In genomic region chr14:103519043-103519836, GRCh38 we compare ENCODE assay signal across 8 cellular contexts. TPM values are rescaled to one million over a fixed set of nuclear protein-coding genes. Genes with fewer than 3 reads are reported as not detected.
A peak's percentile ranks its signal among the peaks of the same experiment; 100 is the strongest.
DNase-seq lines count a peak whose midpoint lies in the region; ATAC-seq and TF ChIP-seq lines count a peak whose summit lies in the region.
"Had no signal": no experiment of that assay in that cellular context is flagged by ENCODE, and none has a peak within 500 bp of the region (broad histone marks: within the 10 kb centered on the region; RNA-seq: fewer than 3 reads in every experiment).

No MANE protein-coding gene starts in this region.

- intact Hi-C loops in esophagus squamous epithelium (cut with DNase I) (no loop called here), sciatic nerve (cut with DNase I) (loop anchor here (2.0 kb wide), 1 partner anchor 28 kb away; no protein-coding TSS in a partner anchor)

- H3K36me3 ChIP-seq in esophagus squamous epithelium, result no peaks in the 10 kb centered on the region
- H3K36me3 ChIP-seq: SJCRH30 had no signal

- TF ChIP-seq POLR2A in esophagus squamous epithelium (IDR thresholded peaks at IDR 0.05), result no peak

- DNase-seq in GM10266 (ENCODE audit: extremely low spot score) (peak; percentile 46), OCI-M1 (lab: John Stamatoyannopoulos, UW) (peak; percentile 63), esophagus squamous epithelium (lab: John Stamatoyannopoulos, UW) (no peak), sciatic nerve (ENCODE audit: low spot score) (no peak), HuH-7.5 (ENCODE audit: low spot score) (no peak), NCI-H1436 treated with DMSO at 0.1 percent for 48 hours (lab: John Stamatoyannopoulos, UW) (no peak)

- H3K27me3 ChIP-seq in esophagus squamous epithelium, result peaks cover 0 to 30% (median 0%) of the 10 kb centered on the region in 4 donors
- H3K27me3 ChIP-seq: SJCRH30 had no signal

- TF ChIP-seq CTCF in GM10266 (IDR thresholded peaks at IDR 0.05; ENCODE audit: control insufficient read depth, insufficient read depth, low read depth, missing control alignments) (no peak), esophagus squamous epithelium (IDR thresholded peaks at IDR 0.05) (no peak)

- no peaks in the 10 kb centered on the region for H3K9me3 ChIP-seq in esophagus squamous epithelium
- H3K9me3 ChIP-seq: SJCRH30 had no signal

- no peak overlapping the region for H3K4me3 ChIP-seq in esophagus squamous epithelium
- H3K4me3 ChIP-seq: SJCRH30 had no signal

- H3K4me1 ChIP-seq in esophagus squamous epithelium, result peaks cover 42 to 88% (median 52%) of the 10 kb centered on the region in 3 donors

- peak; percentile 20 for ATAC-seq in sciatic nerve
- no peak for ATAC-seq in HG02798 (IDR thresholded peaks at IDR 0.05; ENCODE audit: poor library complexity, unreplicated experiment)

- WGBS in esophagus squamous epithelium, 2 donors, result 29 to 34% methylated on average over 4 to 8 of the region's 13 CpGs

- peak overlapping the region; percentile 18 to 93 (median 84) for H3K27ac ChIP-seq in esophagus squamous epithelium
- H3K27ac ChIP-seq: SJCRH30 had no signal

RNA-seq across cellular contexts. Expression of gene CKB, which starts 3.4 kb away (rescaled TPM):
- 100 to 1,000 TPM in 1 of 4 donors, 10 to 100 TPM in 3; 27.2 to 204 (median 37.6) TPM for total RNA-seq in esophagus squamous epithelium
- total RNA-seq in sciatic nerve, result 69.1 TPM

RNA-seq across cellular contexts. Expression of gene TRMT61A, which starts 9.8 kb away (rescaled TPM):
- total RNA-seq in esophagus squamous epithelium, result 10 to 100 TPM in 2 of 4 donors, 1 to 10 TPM in 2; 7.7 to 20.6 (median 9.9) TPM
- 12.4 TPM for total RNA-seq in sciatic nerve

RNA-seq across cellular contexts. Expression of gene BAG5, which starts 43.2 kb away (rescaled TPM):
- total RNA-seq in esophagus squamous epithelium (10 to 100 TPM; 24.8 to 32.4 (median 28.5) TPM), sciatic nerve (30.3 TPM)

RNA-seq across cellular contexts. Expression of gene COA8, which starts 43.5 kb away (rescaled TPM):
- 10 to 100 TPM; 18.2 to 28.7 (median 22.7) TPM for total RNA-seq in esophagus squamous epithelium
- total RNA-seq in sciatic nerve, result 37.4 TPM

Comparison
In these comparisons a context has a peak if more than half of its experiments do, and no peak if none do; other contexts are left out.
1. DNase-seq: peak in GM10266 (single experiment) and OCI-M1 (single experiment); none in esophagus squamous epithelium (single experiment), sciatic nerve (single experiment), HuH-7.5 (single experiment) and NCI-H1436 treated with DMSO at 0.1 percent for 48 hours (single experiment).